Comparison of ENCODE assay signal across 1 cellular context in genomic region chr17:5419356-5419958, GRCh38.
A peak's percentile ranks its signal among the peaks of the same experiment; 100 is the strongest.
TF ChIP-seq lines count a peak whose summit lies in the region.

NUP88 (minus strand) TSS chr17:5419662; CDS start chr17:5419650, 12 bp downstream.

TF ChIP-seq in HepG2, 621 proteins besides CTCF, POLR2A, EP300 and RAD21 (continued from another document and continues in another):
- TF ChIP-seq ZIK1 (CRISPR knock-in tag; IDR thresholded peaks at IDR 0.05; ENCODE audit: borderline replicate concordance, low read depth) (peak; percentile 54; the same call in 1 of the 2 replicates), ZNF563 (CRISPR knock-in tag; IDR thresholded peaks at IDR 0.05) (0 out of 2 replicates have a peak, but pooled peaks have one; percentile 0), ZNF274 (CRISPR knock-in tag; IDR thresholded peaks at IDR 0.05) (no peak), ZNF768 (CRISPR knock-in tag; IDR thresholded peaks at IDR 0.05) (0 out of 2 replicates have a peak, but pooled peaks have one; percentile 24), ZMAT5 (CRISPR knock-in tag; IDR thresholded peaks at IDR 0.05; ENCODE audit: borderline replicate concordance, low read depth) (no peak), ZNF614 (CRISPR knock-in tag; IDR thresholded peaks at IDR 0.05; ENCODE audit: borderline replicate concordance) (no peak), TARDBP (CRISPR knock-in tag; IDR thresholded peaks at IDR 0.05) (no peak), ZNF558 (CRISPR knock-in tag; IDR thresholded peaks at IDR 0.05; ENCODE audit: borderline replicate concordance) (no peak; the same call in 1 of the 2 replicates), TCF7L2 (IDR thresholded peaks at IDR 0.05; ENCODE audit: low read depth, low read length) (no peak), DR1 (CRISPR knock-in tag; IDR thresholded peaks at IDR 0.05) (no peak), THRA (CRISPR knock-in tag; IDR thresholded peaks at IDR 0.05; ENCODE audit: borderline replicate concordance) (0 out of 2 replicates have a peak, but pooled peaks have one; percentile 20), ERF (CRISPR knock-in tag; IDR thresholded peaks at IDR 0.05) (0 out of 2 replicates have a peak, but pooled peaks have one; percentile 40), HDAC1 (CRISPR knock-in tag; IDR thresholded peaks at IDR 0.05) (peak; percentile 89; the same call in 1 of the 2 replicates), IRX3 (CRISPR knock-in tag; IDR thresholded peaks at IDR 0.05; ENCODE audit: borderline replicate concordance, low read depth) (no peak), HOXA9 (CRISPR knock-in tag; IDR thresholded peaks at IDR 0.05; ENCODE audit: borderline replicate concordance) (no peak), NCOR1 (IDR thresholded peaks at IDR 0.05; ENCODE audit: borderline replicate concordance, low read length) (no peak), ATF7 (IDR thresholded peaks at IDR 0.05) (no peak), ATF7 (CRISPR knock-in tag; IDR thresholded peaks at IDR 0.05) (no peak), ZEB1 (IDR thresholded peaks at IDR 0.05; ENCODE audit: insufficient replicate concordance, low read depth) (no peak), LCORL (IDR thresholded peaks at IDR 0.05) (no peak), LCORL (CRISPR knock-in tag; IDR thresholded peaks at IDR 0.05) (no peak), MAX (IDR thresholded peaks at IDR 0.05) (no peak), SOX13 (IDR thresholded peaks at IDR 0.05) (no peak), SOX13 (CRISPR knock-in tag; conservative IDR thresholded peaks at IDR 0.05 in 1 of 2, IDR thresholded peaks at IDR 0.05 in 1 of 2) (no peak; a peak in 1 of 4 replicates), SAP130 (CRISPR knock-in tag; IDR thresholded peaks at IDR 0.05; ENCODE audit: low read depth) (peak; percentile 69; the same call in 1 of the 2 replicates), ZNF619 (CRISPR knock-in tag; IDR thresholded peaks at IDR 0.05) (0 out of 2 replicates have a peak, but pooled peaks have one; percentile 40), ELF4 (CRISPR knock-in tag; IDR thresholded peaks at IDR 0.05; ENCODE audit: borderline replicate concordance) (0 out of 2 replicates have a peak, but pooled peaks have one; percentile 18), ATF5 (CRISPR knock-in tag; IDR thresholded peaks at IDR 0.05; ENCODE audit: low read depth) (no peak), PRDM15 (CRISPR knock-in tag; IDR thresholded peaks at IDR 0.05) (no peak), HOXA3 (CRISPR knock-in tag; IDR thresholded peaks at IDR 0.05) (peak; percentile 81; the same call in 1 of the 2 replicates), SKIL (CRISPR knock-in tag; IDR thresholded peaks at IDR 0.05; ENCODE audit: borderline replicate concordance) (no peak), DMAP1 (CRISPR knock-in tag; IDR thresholded peaks at IDR 0.05) (no peak; the same call in 1 of the 2 replicates), GZF1 (CRISPR knock-in tag; IDR thresholded peaks at IDR 0.05) (no peak), GLI4 (CRISPR knock-in tag; IDR thresholded peaks at IDR 0.05; ENCODE audit: borderline replicate concordance) (0 out of 2 replicates have a peak, but pooled peaks have one; percentile 4), ATAD3A (CRISPR knock-in tag; IDR thresholded peaks at IDR 0.05) (no peak), ZNF205 (CRISPR knock-in tag; IDR thresholded peaks at IDR 0.05) (peak; percentile 34; the same call in 1 of the 2 replicates), TRIM24 (CRISPR knock-in tag; IDR thresholded peaks at IDR 0.05) (no peak), FOXC1 (CRISPR knock-in tag; IDR thresholded peaks at IDR 0.05; ENCODE audit: borderline replicate concordance) (peak; percentile 71; the same call in 1 of the 2 replicates), ZBTB1 (CRISPR knock-in tag; IDR thresholded peaks at IDR 0.05; ENCODE audit: borderline replicate concordance) (no peak), ZNF670 (CRISPR knock-in tag; IDR thresholded peaks at IDR 0.05; ENCODE audit: borderline replicate concordance) (no peak), RFXAP (CRISPR knock-in tag; IDR thresholded peaks at IDR 0.05; ENCODE audit: borderline replicate concordance) (peak; percentile 46; the same call in 1 of the 2 replicates), TGIF2 (CRISPR knock-in tag; IDR thresholded peaks at IDR 0.05) (peak; percentile 33; the same call in 1 of the 2 replicates), ZNF737 (CRISPR knock-in tag; IDR thresholded peaks at IDR 0.05; ENCODE audit: borderline replicate concordance) (0 out of 2 replicates have a peak, but pooled peaks have one; percentile 55), ZNF549 (CRISPR knock-in tag; IDR thresholded peaks at IDR 0.05) (no peak), KLF9 (CRISPR knock-in tag; IDR thresholded peaks at IDR 0.05; ENCODE audit: low read depth) (no peak), NFE2 (CRISPR knock-in tag; IDR thresholded peaks at IDR 0.05) (0 out of 2 replicates have a peak, but pooled peaks have one; percentile 27), NFRKB (IDR thresholded peaks at IDR 0.05) (no peak), POGK (CRISPR knock-in tag; conservative IDR thresholded peaks at IDR 0.05) (no peak; the same call in 1 of the 2 replicates), PRDM4 (CRISPR knock-in tag; IDR thresholded peaks at IDR 0.05; ENCODE audit: borderline replicate concordance) (no peak), ZNF616 (CRISPR knock-in tag; IDR thresholded peaks at IDR 0.05; ENCODE audit: low read depth) (0 out of 2 replicates have a peak, but pooled peaks have one; percentile 46), ATF2 (CRISPR knock-in tag; IDR thresholded peaks at IDR 0.05) (no peak), ZNF496 (CRISPR knock-in tag; IDR thresholded peaks at IDR 0.05; ENCODE audit: insufficient replicate concordance) (no peak), ZFP1 (CRISPR knock-in tag; IDR thresholded peaks at IDR 0.05) (no peak; the same call in 1 of the 2 replicates), ZNF292 (CRISPR knock-in tag; IDR thresholded peaks at IDR 0.05; ENCODE audit: borderline replicate concordance, low read depth) (no peak), CCDC6 (CRISPR knock-in tag; IDR thresholded peaks at IDR 0.05) (0 out of 2 replicates have a peak, but pooled peaks have one; percentile 67), SP4 (CRISPR knock-in tag; IDR thresholded peaks at IDR 0.05) (peak; percentile 64), SRF (IDR thresholded peaks at IDR 0.05; ENCODE audit: low read depth, low read length) (no peak), SP140L (CRISPR knock-in tag; IDR thresholded peaks at IDR 0.05; ENCODE audit: borderline replicate concordance) (no peak), SALL1 (CRISPR knock-in tag; IDR thresholded peaks at IDR 0.05) (peak; percentile 32; the same call in 1 of the 2 replicates), REPIN1 (CRISPR knock-in tag; IDR thresholded peaks at IDR 0.05; ENCODE audit: borderline replicate concordance, low read depth) (no peak), HNRNPUL1 (IDR thresholded peaks at IDR 0.05; ENCODE audit: low read depth, low read length) (no peak), MED13 (CRISPR knock-in tag; IDR thresholded peaks at IDR 0.05) (no peak), ZNF3 (CRISPR knock-in tag; IDR thresholded peaks at IDR 0.05) (no peak)
